In the genomic region with DNA sequence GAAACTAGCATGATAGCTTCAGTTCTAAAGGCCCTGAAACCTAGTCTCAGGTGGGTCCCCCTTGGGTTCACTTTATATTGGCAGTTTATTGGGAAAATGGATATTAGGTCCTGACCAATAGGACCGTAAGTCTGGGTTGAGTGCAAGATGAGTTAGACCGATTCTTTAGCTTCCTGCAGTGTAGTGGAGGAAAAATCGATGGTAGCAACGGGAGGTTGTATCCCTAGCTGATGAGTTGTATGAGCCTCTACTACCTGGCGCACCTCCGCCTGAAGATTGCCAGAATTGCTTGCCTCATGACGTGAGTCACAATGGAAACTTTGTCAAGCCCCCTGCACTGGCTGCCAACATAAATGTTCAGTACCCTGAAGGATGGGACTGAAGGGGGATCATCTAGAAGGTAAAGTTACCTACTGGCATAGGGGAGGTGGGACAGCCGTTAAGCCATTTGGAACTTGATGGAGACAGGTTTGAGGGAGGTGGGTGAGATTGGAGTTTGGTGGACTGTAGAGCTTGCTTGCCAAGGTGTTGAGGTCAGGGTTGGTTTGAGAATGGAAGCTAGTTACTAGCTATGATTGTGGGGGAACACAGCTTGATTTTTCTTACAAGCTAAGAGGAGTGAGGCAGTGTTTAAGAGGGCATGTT, we compare ENCODE assay signal across 1 cellular context.
TF ChIP-seq lines count a peak whose summit lies in the region.

No MANE protein-coding gene starts in this region.

TF ChIP-seq in K562, 482 proteins besides CTCF, POLR2A, EP300 and RAD21 (continued from another document and continues in another):
- TF ChIP-seq NR0B1 (IDR thresholded peaks at IDR 0.05; ENCODE audit: partially characterized antibody): no peak
- TF ChIP-seq NFYB (IDR thresholded peaks at IDR 0.05; ENCODE audit: extremely low read depth, insufficient read length): no peak
- no peak for TF ChIP-seq PRPF4 (IDR thresholded peaks at IDR 0.05; ENCODE audit: insufficient read depth, low read depth, low read length, poor library complexity, severe bottlenecking)
- no peak for TF ChIP-seq ZNF24 (IDR thresholded peaks at IDR 0.05)
- TF ChIP-seq ADNP (tag; IDR thresholded peaks at IDR 0.05): no peak
- no peak for TF ChIP-seq NUFIP1 (IDR thresholded peaks at IDR 0.05; ENCODE audit: partially characterized antibody)
- TF ChIP-seq, protein P1, sequence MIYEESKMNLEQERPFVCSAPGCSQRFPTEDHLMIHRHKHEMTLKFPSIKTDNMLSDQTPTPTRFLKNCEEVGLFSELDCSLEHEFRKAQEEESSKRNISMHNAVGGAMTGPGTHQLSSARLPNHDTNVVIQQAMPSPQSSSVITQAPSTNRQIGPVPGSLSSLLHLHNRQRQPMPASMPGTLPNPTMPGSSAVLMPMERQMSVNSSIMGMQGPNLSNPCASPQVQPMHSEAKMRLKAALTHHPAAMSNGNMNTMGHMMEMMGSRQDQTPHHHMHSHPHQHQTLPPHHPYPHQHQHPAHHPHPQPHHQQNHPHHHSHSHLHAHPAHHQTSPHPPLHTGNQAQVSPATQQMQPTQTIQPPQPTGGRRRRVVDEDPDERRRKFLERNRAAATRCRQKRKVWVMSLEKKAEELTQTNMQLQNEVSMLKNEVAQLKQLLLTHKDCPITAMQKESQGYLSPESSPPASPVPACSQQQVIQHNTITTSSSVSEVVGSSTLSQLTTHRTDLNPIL (CRISPR knock-in tag; IDR thresholded peaks at IDR 0.05): peak; percentile 80; the same call in 1 of the 2 replicates
- TF ChIP-seq KAT7 (CRISPR knock-in tag; IDR thresholded peaks at IDR 0.05; ENCODE audit: borderline replicate concordance): no peak
- no peak; a peak in 1 of 4 replicates for TF ChIP-seq ZMIZ1 (IDR thresholded peaks at IDR 0.05; ENCODE audit: low read depth in 2 of 2, low read length in 2 of 2)
- TF ChIP-seq RBM17 (IDR thresholded peaks at IDR 0.05; ENCODE audit: borderline replicate concordance, low read depth, low read length): no peak
- TF ChIP-seq KDM2B (CRISPR knock-in tag; IDR thresholded peaks at IDR 0.05): no peak
- TF ChIP-seq ZNF239 (CRISPR knock-in tag; IDR thresholded peaks at IDR 0.05): no peak
- TF ChIP-seq HNRNPUL1 (IDR thresholded peaks at IDR 0.05; ENCODE audit: low read length): peak; percentile 90
- TF ChIP-seq TAL1 (IDR thresholded peaks at IDR 0.05): no peak
- no peak for TF ChIP-seq SMARCA5 (IDR thresholded peaks at IDR 0.05)
- TF ChIP-seq DDX20 (tag; IDR thresholded peaks at IDR 0.05; ENCODE audit: low read depth): no peak
- TF ChIP-seq, protein P2, sequence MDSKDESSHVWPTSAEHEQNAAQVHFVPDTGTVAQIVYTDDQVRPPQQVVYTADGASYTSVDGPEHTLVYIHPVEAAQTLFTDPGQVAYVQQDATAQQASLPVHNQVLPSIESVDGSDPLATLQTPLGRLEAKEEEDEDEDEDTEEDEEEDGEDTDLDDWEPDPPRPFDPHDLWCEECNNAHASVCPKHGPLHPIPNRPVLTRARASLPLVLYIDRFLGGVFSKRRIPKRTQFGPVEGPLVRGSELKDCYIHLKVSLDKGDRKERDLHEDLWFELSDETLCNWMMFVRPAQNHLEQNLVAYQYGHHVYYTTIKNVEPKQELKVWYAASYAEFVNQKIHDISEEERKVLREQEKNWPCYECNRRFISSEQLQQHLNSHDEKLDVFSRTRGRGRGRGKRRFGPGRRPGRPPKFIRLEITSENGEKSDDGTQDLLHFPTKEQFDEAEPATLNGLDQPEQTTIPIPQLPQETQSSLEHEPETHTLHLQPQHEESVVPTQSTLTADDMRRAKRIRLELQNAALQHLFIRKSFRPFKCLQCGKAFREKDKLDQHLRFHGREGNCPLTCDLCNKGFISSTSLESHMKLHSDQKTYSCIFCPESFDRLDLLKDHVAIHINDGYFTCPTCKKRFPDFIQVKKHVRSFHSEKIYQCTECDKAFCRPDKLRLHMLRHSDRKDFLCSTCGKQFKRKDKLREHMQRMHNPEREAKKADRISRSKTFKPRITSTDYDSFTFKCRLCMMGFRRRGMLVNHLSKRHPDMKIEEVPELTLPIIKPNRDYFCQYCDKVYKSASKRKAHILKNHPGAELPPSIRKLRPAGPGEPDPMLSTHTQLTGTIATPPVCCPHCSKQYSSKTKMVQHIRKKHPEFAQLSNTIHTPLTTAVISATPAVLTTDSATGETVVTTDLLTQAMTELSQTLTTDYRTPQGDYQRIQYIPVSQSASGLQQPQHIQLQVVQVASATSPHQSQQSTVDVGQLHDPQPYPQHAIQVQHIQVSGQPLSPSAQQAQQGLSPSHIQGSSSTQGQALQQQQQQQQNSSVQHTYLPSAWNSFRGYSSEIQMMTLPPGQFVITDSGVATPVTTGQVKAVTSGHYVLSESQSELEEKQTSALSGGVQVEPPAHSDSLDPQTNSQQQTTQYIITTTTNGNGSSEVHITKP (IDR thresholded peaks at IDR 0.05; ENCODE audit: partially characterized antibody): no peak
- 0 out of 2 replicates have a peak, but pooled peaks have one; percentile 5 for TF ChIP-seq HMBOX1 (IDR thresholded peaks at IDR 0.05)
- TF ChIP-seq E2F3 (CRISPR knock-in tag; IDR thresholded peaks at IDR 0.05): no peak
- TF ChIP-seq ZNF146 (CRISPR knock-in tag; IDR thresholded peaks at IDR 0.05; ENCODE audit: unreplicated experiment): no peak
- no peak for TF ChIP-seq CEBPG (CRISPR knock-in tag; IDR thresholded peaks at IDR 0.05)
- TF ChIP-seq CEBPG (tag; conservative IDR thresholded peaks at IDR 0.05 in 1 of 2, IDR thresholded peaks at IDR 0.05 in 1 of 2): no peak
- TF ChIP-seq NFE2L1 (tag; IDR thresholded peaks at IDR 0.05; ENCODE audit: borderline replicate concordance, low read depth): no peak
- TF ChIP-seq, protein P3, sequence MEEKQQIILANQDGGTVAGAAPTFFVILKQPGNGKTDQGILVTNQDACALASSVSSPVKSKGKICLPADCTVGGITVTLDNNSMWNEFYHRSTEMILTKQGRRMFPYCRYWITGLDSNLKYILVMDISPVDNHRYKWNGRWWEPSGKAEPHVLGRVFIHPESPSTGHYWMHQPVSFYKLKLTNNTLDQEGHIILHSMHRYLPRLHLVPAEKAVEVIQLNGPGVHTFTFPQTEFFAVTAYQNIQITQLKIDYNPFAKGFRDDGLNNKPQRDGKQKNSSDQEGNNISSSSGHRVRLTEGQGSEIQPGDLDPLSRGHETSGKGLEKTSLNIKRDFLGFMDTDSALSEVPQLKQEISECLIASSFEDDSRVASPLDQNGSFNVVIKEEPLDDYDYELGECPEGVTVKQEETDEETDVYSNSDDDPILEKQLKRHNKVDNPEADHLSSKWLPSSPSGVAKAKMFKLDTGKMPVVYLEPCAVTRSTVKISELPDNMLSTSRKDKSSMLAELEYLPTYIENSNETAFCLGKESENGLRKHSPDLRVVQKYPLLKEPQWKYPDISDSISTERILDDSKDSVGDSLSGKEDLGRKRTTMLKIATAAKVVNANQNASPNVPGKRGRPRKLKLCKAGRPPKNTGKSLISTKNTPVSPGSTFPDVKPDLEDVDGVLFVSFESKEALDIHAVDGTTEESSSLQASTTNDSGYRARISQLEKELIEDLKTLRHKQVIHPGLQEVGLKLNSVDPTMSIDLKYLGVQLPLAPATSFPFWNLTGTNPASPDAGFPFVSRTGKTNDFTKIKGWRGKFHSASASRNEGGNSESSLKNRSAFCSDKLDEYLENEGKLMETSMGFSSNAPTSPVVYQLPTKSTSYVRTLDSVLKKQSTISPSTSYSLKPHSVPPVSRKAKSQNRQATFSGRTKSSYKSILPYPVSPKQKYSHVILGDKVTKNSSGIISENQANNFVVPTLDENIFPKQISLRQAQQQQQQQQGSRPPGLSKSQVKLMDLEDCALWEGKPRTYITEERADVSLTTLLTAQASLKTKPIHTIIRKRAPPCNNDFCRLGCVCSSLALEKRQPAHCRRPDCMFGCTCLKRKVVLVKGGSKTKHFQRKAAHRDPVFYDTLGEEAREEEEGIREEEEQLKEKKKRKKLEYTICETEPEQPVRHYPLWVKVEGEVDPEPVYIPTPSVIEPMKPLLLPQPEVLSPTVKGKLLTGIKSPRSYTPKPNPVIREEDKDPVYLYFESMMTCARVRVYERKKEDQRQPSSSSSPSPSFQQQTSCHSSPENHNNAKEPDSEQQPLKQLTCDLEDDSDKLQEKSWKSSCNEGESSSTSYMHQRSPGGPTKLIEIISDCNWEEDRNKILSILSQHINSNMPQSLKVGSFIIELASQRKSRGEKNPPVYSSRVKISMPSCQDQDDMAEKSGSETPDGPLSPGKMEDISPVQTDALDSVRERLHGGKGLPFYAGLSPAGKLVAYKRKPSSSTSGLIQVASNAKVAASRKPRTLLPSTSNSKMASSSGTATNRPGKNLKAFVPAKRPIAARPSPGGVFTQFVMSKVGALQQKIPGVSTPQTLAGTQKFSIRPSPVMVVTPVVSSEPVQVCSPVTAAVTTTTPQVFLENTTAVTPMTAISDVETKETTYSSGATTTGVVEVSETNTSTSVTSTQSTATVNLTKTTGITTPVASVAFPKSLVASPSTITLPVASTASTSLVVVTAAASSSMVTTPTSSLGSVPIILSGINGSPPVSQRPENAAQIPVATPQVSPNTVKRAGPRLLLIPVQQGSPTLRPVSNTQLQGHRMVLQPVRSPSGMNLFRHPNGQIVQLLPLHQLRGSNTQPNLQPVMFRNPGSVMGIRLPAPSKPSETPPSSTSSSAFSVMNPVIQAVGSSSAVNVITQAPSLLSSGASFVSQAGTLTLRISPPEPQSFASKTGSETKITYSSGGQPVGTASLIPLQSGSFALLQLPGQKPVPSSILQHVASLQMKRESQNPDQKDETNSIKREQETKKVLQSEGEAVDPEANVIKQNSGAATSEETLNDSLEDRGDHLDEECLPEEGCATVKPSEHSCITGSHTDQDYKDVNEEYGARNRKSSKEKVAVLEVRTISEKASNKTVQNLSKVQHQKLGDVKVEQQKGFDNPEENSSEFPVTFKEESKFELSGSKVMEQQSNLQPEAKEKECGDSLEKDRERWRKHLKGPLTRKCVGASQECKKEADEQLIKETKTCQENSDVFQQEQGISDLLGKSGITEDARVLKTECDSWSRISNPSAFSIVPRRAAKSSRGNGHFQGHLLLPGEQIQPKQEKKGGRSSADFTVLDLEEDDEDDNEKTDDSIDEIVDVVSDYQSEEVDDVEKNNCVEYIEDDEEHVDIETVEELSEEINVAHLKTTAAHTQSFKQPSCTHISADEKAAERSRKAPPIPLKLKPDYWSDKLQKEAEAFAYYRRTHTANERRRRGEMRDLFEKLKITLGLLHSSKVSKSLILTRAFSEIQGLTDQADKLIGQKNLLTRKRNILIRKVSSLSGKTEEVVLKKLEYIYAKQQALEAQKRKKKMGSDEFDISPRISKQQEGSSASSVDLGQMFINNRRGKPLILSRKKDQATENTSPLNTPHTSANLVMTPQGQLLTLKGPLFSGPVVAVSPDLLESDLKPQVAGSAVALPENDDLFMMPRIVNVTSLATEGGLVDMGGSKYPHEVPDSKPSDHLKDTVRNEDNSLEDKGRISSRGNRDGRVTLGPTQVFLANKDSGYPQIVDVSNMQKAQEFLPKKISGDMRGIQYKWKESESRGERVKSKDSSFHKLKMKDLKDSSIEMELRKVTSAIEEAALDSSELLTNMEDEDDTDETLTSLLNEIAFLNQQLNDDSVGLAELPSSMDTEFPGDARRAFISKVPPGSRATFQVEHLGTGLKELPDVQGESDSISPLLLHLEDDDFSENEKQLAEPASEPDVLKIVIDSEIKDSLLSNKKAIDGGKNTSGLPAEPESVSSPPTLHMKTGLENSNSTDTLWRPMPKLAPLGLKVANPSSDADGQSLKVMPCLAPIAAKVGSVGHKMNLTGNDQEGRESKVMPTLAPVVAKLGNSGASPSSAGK (IDR thresholded peaks at IDR 0.05): no peak
- no peak for TF ChIP-seq ZKSCAN8 (CRISPR knock-in tag; IDR thresholded peaks at IDR 0.05)
- TF ChIP-seq MEF2A (IDR thresholded peaks at IDR 0.05; ENCODE audit: control insufficient read depth, low read depth, low read length): no peak; the same call in 1 of the 2 replicates
- TF ChIP-seq HMGXB4 (CRISPR knock-in tag; IDR thresholded peaks at IDR 0.05): no peak
